In the genomic region with DNA sequence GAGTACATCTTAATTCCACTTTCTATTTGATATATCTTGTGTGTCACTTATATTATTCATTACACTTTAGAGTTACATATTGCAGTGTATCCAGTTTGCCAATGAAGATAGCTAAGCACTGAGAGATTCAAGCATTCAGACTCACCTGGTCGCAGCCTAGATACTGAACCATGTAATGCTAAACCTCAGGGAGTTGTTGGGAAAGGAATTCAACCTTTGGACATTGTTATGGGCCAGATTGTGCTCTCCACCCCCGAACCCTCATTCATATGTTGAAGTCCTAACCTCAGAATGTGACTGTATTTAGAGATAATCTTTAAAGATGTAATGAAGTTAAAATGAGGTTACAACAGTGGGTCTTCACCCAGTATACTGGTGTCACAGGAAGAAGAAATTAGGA, we compare ENCODE assay signal across 22 cellular contexts.
"Had no signal": no experiment of that assay in that cellular context is flagged by ENCODE, and none has a peak within 500 bp of the region (broad histone marks: within the 10 kb centered on the region; RNA-seq: fewer than 3 reads in every experiment).

No MANE protein-coding gene starts in this region.

- H3K4me3 Mint-ChIP-seq: effector memory CD8-positive, alpha-beta T cell; natural killer cell; stimulated activated naive B cell treated with anti-CD40 and anti-IgM and Interleukin-4, amounts not matched to agents 10 μg/mL and 1 μg/mL and 100 μg/mL, for 72 hours; stimulated activated naive CD8-positive, alpha-beta T cell treated with anti-CD3 and anti-CD28 coated beads, Interleukin-15, amount 100 ng/mL, for 72 hours; type B pancreatic cell had no signal

- H3K9me3 ChIP-seq: lower lobe of right lung, ovary, psoas muscle, sigmoid colon, suprapubic skin had no signal

- H3K9me3 Mint-ChIP-seq: effector memory CD8-positive, alpha-beta T cell; natural killer cell; stimulated activated naive B cell treated with anti-CD40 and anti-IgM and Interleukin-4, amounts not matched to agents 10 μg/mL and 1 μg/mL and 100 μg/mL, for 72 hours; stimulated activated naive CD8-positive, alpha-beta T cell treated with anti-CD3 and anti-CD28 coated beads, Interleukin-15, amount 100 ng/mL, for 72 hours; type B pancreatic cell had no signal

- H3K36me3 Mint-ChIP-seq: natural killer cell; stimulated activated naive B cell treated with anti-CD40 and anti-IgM and Interleukin-4, amounts not matched to agents 10 μg/mL and 1 μg/mL and 100 μg/mL, for 72 hours; type B pancreatic cell had no signal

- H3K4me3 ChIP-seq: coronary artery, lower lobe of right lung, ovary, psoas muscle, sigmoid colon, suprapubic skin had no signal

- H3K27ac Mint-ChIP-seq: effector memory CD8-positive, alpha-beta T cell; natural killer cell; stimulated activated naive B cell treated with anti-CD40 and anti-IgM and Interleukin-4, amounts not matched to agents 10 μg/mL and 1 μg/mL and 100 μg/mL, for 72 hours; stimulated activated naive CD8-positive, alpha-beta T cell treated with anti-CD3 and anti-CD28 coated beads, Interleukin-15, amount 100 ng/mL, for 72 hours; type B pancreatic cell had no signal

- H3K27me3 ChIP-seq: ovary, sigmoid colon had no signal

- DNase-seq: dermis blood vessel endothelial cell; effector memory CD8-positive, alpha-beta T cell; erythroblast; kidney; left ventricle myocardium superior; lower lobe of right lung; natural killer cell; occipital lobe; ovary; posterior cingulate gyrus; psoas muscle; right cardiac atrium; sigmoid colon; stimulated activated CD4-positive, alpha-beta T cell treated with anti-CD3 and anti-CD28 coated beads, Interleukin-15, amount 100 ng/mL, for 24 hours; stimulated activated CD4-positive, alpha-beta T cell treated with anti-CD3 and anti-CD28 coated beads, Interleukin-2, amount 100 ng/mL, for 48 hours; stimulated activated naive B cell treated with anti-CD40 and anti-IgM and Interleukin-4, amounts not matched to agents 10 μg/mL and 1 μg/mL and 100 μg/mL, for 72 hours; stimulated activated naive CD8-positive, alpha-beta T cell treated with anti-CD3 and anti-CD28 coated beads, Interleukin-15, amount 100 ng/mL, for 72 hours had no signal

- H3K4me1 Mint-ChIP-seq: natural killer cell; stimulated activated naive B cell treated with anti-CD40 and anti-IgM and Interleukin-4, amounts not matched to agents 10 μg/mL and 1 μg/mL and 100 μg/mL, for 72 hours; stimulated activated naive CD8-positive, alpha-beta T cell treated with anti-CD3 and anti-CD28 coated beads, Interleukin-15, amount 100 ng/mL, for 72 hours had no signal

- H3K27me3 Mint-ChIP-seq: type B pancreatic cell had no signal

- H3K36me3 ChIP-seq: lower lobe of right lung, ovary, sigmoid colon, suprapubic skin had no signal

- H3K27ac ChIP-seq: coronary artery, lower lobe of right lung, ovary, psoas muscle, sigmoid colon, suprapubic skin had no signal

- ATAC-seq: effector memory CD8-positive, alpha-beta T cell; left ventricle myocardium superior; lower lobe of right lung; natural killer cell; psoas muscle; right cardiac atrium; stimulated activated naive B cell treated with anti-CD40 and anti-IgM and Interleukin-4, amounts not matched to agents 10 μg/mL and 1 μg/mL and 100 μg/mL, for 72 hours; stimulated activated naive CD8-positive, alpha-beta T cell treated with anti-CD3 and anti-CD28 coated beads, Interleukin-15, amount 100 ng/mL, for 72 hours had no signal

- FAIRE-seq: endometrium, frontal cortex, kidney had no signal

- H3K4me1 ChIP-seq: lower lobe of right lung, psoas muscle, sigmoid colon, suprapubic skin had no signal
